Comparison of ENCODE assay signal across 19 cellular contexts in genomic region chr20:33676652-33677645, GRCh38. TPM values are rescaled to one million over a fixed set of nuclear protein-coding genes. Genes with fewer than 3 reads are reported as not detected.
DNase-seq lines count a peak whose midpoint lies in the region; ATAC-seq and TF ChIP-seq lines count a peak whose summit lies in the region.
"Had no signal": no experiment of that assay in that cellular context is flagged by ENCODE, and none has a peak within 500 bp of the region (broad histone marks: within the 10 kb centered on the region; RNA-seq: fewer than 3 reads in every experiment).

No MANE protein-coding gene starts in this region.

- no peaks in the 10 kb centered on the region for H3K9me3 ChIP-seq in lower lobe of right lung
- H3K9me3 ChIP-seq in suprapubic skin = no peaks in the 10 kb centered on the region
- H3K9me3 ChIP-seq: A549; BLaER1 treated with 17β-estradiol and CSF1 and Interleukin-3, amounts not matched to agents 10 nM and 100 nM; left lung had no signal

- H3K4me1 ChIP-seq in lower lobe of right lung (peaks cover 36% of the 10 kb centered on the region), suprapubic skin (peaks cover 53% of the 10 kb centered on the region)

- peaks cover 62% of the 10 kb centered on the region for H3K36me3 Mint-ChIP-seq in activated CD8-positive, alpha-beta T cell treated with anti-CD3 and anti-CD28 coated beads, Interleukin-2, amount 10 ng/mL, durations not matched to agents 7 days and 5 days (ENCODE audit: low read depth)
- H3K36me3 Mint-ChIP-seq in activated CD8-positive, alpha-beta T cell treated with anti-CD3 and anti-CD28 coated beads for 36 hours (ENCODE audit: low read depth) = peaks cover 50% of the 10 kb centered on the region

- no peaks in the 10 kb centered on the region for H3K9me3 Mint-ChIP-seq in activated CD8-positive, alpha-beta T cell treated with anti-CD3 and anti-CD28 coated beads, Interleukin-2, amount 10 ng/mL, durations not matched to agents 7 days and 5 days (ENCODE audit: insufficient read depth)
- H3K9me3 Mint-ChIP-seq in activated CD8-positive, alpha-beta T cell treated with anti-CD3 and anti-CD28 coated beads for 36 hours = no peaks in the 10 kb centered on the region
- H3K9me3 Mint-ChIP-seq: activated T-helper 17 cell treated with anti-CD3 and anti-CD28 coated beads, Interleukin-2, amount 50 U/mL, for 72 hours had no signal

- CTCF ChIA-PET in activated CD8-positive, alpha-beta T cell treated with anti-CD3 and anti-CD28 coated beads, Interleukin-2, amount 10 ng/mL, durations not matched to agents 7 days and 5 days (lab: Charles Lee) = interaction anchor here (8.7 kb wide), 1 partner anchor 10 kb away, joined by 126 read pairs; the partner anchor contains the start of genes ACTL10 and C20orf144
- CTCF ChIA-PET in activated CD8-positive, alpha-beta T cell treated with anti-CD3 and anti-CD28 coated beads for 36 hours (lab: Charles Lee) = interaction anchor here (7.6 kb wide), 1 partner anchor 9 kb away, joined by 71 read pairs; the partner anchor contains the start of gene ACTL10

- H3K27me3 ChIP-seq in lower lobe of right lung (ENCODE audit: low read depth) (no peaks in the 10 kb centered on the region), suprapubic skin (no peaks in the 10 kb centered on the region)
- H3K27me3 ChIP-seq: BLaER1 treated with 17β-estradiol and CSF1 and Interleukin-3, amounts not matched to agents 10 nM and 100 nM; left lung had no signal

- ATAC-seq in activated CD8-positive, alpha-beta T cell treated with anti-CD3 and anti-CD28 coated beads, Interleukin-2, amount 10 ng/mL, durations not matched to agents 7 days and 5 days = no peak
- ATAC-seq in activated CD8-positive, alpha-beta T cell treated with anti-CD3 and anti-CD28 coated beads for 36 hours = no peak
- ATAC-seq in lower lobe of right lung (no peak), GM18907 (IDR thresholded peaks at IDR 0.05; ENCODE audit: unreplicated experiment) (no peak)
- ATAC-seq: A549; activated T-helper 17 cell treated with anti-CD3 and anti-CD28 coated beads, Interleukin-2, amount 50 U/mL, for 72 hours; left lung; Panc1 had no signal

- TF ChIP-seq CTCF in activated CD8-positive, alpha-beta T cell treated with anti-CD3 and anti-CD28 coated beads for 36 hours (IDR thresholded peaks at IDR 0.05) = no peak
- TF ChIP-seq CTCF in VCaP (conservative IDR thresholded peaks at IDR 0.05) (no peak), lower lobe of right lung (IDR thresholded peaks at IDR 0.05) (no peak), suprapubic skin (IDR thresholded peaks at IDR 0.05) (no peak)

- no peak overlapping the region for H3K4me3 ChIP-seq in lower lobe of right lung
- H3K4me3 ChIP-seq in suprapubic skin = no peak overlapping the region
- H3K4me3 ChIP-seq: A549; BLaER1 treated with 17β-estradiol and CSF1 and Interleukin-3, amounts not matched to agents 10 nM and 100 nM; left lung had no signal

- TF ChIP-seq EP300 in suprapubic skin (IDR thresholded peaks at IDR 0.05) = no peak

- peak overlapping the region; percentile 76 for H3K27ac Mint-ChIP-seq in activated CD8-positive, alpha-beta T cell treated with anti-CD3 and anti-CD28 coated beads, Interleukin-2, amount 10 ng/mL, durations not matched to agents 7 days and 5 days
- no peak overlapping the region for H3K27ac Mint-ChIP-seq in activated CD8-positive, alpha-beta T cell treated with anti-CD3 and anti-CD28 coated beads for 36 hours
- H3K27ac Mint-ChIP-seq: activated T-helper 17 cell treated with anti-CD3 and anti-CD28 coated beads, Interleukin-2, amount 50 U/mL, for 72 hours had no signal

- no peak for TF ChIP-seq POLR2A in suprapubic skin (IDR thresholded peaks at IDR 0.05)

- intact Hi-C loops in activated CD8-positive, alpha-beta T cell treated with anti-CD3 and anti-CD28 coated beads for 36 hours (cut with micrococcal nuclease) = no loop called here
- intact Hi-C loops in lower lobe of right lung (cut with DNase I) = no loop called here

- no peak for DNase-seq in activated CD8-positive, alpha-beta T cell treated with anti-CD3 and anti-CD28 coated beads, Interleukin-2, amount 10 ng/mL, durations not matched to agents 7 days and 5 days
- no peak for DNase-seq in activated CD8-positive, alpha-beta T cell treated with anti-CD3 and anti-CD28 coated beads for 36 hours
- no peak for DNase-seq in lower lobe of right lung
- DNase-seq in suprapubic skin (ENCODE audit: low spot score in 2 of 2) = no peak
- DNase-seq in SK-N-DZ (ENCODE audit: low spot score) = no peak
- no peak for DNase-seq in activated CD4-positive, CD25-positive, alpha-beta regulatory T cell treated with anti-CD3 and anti-CD28 coated beads, Interleukin-2, amount 50 U/mL, for 72 hours
- DNase-seq: DMS153, KBM-7, left lung, NCI-H1105 had no signal

- H3K27ac ChIP-seq in VCaP (peak overlapping the region; percentile 98), lower lobe of right lung (peak overlapping the region; percentile 32), suprapubic skin (peak overlapping the region; percentile 91)
- H3K27ac ChIP-seq: A549; BLaER1 treated with 17β-estradiol and CSF1 and Interleukin-3, amounts not matched to agents 10 nM and 100 nM had no signal

- no peak overlapping the region for H3K4me3 Mint-ChIP-seq in activated CD8-positive, alpha-beta T cell treated with anti-CD3 and anti-CD28 coated beads, Interleukin-2, amount 10 ng/mL, durations not matched to agents 7 days and 5 days
- H3K4me3 Mint-ChIP-seq in activated CD8-positive, alpha-beta T cell treated with anti-CD3 and anti-CD28 coated beads for 36 hours = no peak overlapping the region
- H3K4me3 Mint-ChIP-seq: activated T-helper 17 cell treated with anti-CD3 and anti-CD28 coated beads, Interleukin-2, amount 50 U/mL, for 72 hours had no signal

- 84% methylated on average over 6 of the region's 31 CpGs for whole genome bisulfite sequencing in suprapubic skin

- peaks cover 78% of the 10 kb centered on the region for H3K4me1 Mint-ChIP-seq in activated CD8-positive, alpha-beta T cell treated with anti-CD3 and anti-CD28 coated beads, Interleukin-2, amount 10 ng/mL, durations not matched to agents 7 days and 5 days (ENCODE audit: low read depth)
- peaks cover 56% of the 10 kb centered on the region for H3K4me1 Mint-ChIP-seq in activated CD8-positive, alpha-beta T cell treated with anti-CD3 and anti-CD28 coated beads for 36 hours (ENCODE audit: low read depth)

- no peaks in the 10 kb centered on the region for H3K36me3 ChIP-seq in lower lobe of right lung
- no peaks in the 10 kb centered on the region for H3K36me3 ChIP-seq in suprapubic skin
- H3K36me3 ChIP-seq: left lung had no signal

- H3K27me3 Mint-ChIP-seq in activated CD8-positive, alpha-beta T cell treated with anti-CD3 and anti-CD28 coated beads, Interleukin-2, amount 10 ng/mL, durations not matched to agents 7 days and 5 days (ENCODE audit: low read depth) = no peaks in the 10 kb centered on the region
- no peaks in the 10 kb centered on the region for H3K27me3 Mint-ChIP-seq in activated CD8-positive, alpha-beta T cell treated with anti-CD3 and anti-CD28 coated beads for 36 hours
- H3K27me3 Mint-ChIP-seq: activated T-helper 17 cell treated with anti-CD3 and anti-CD28 coated beads, Interleukin-2, amount 50 U/mL, for 72 hours had no signal

- POLR2A ChIA-PET in activated CD8-positive, alpha-beta T cell treated with anti-CD3 and anti-CD28 coated beads, Interleukin-2, amount 10 ng/mL, durations not matched to agents 7 days and 5 days (lab: Charles Lee) = interaction anchor here (1.0 to 10.7 kb wide), 3 partner anchors 10 to 43 kb away, joined by 3 to 148 read pairs (median 25); partner anchors contain the start of genes ACTL10, C20orf144 and PXMP4
- POLR2A ChIA-PET in activated CD8-positive, alpha-beta T cell treated with anti-CD3 and anti-CD28 coated beads for 36 hours (lab: Charles Lee) = interaction anchor here (0.7 to 15.4 kb wide), 6 partner anchors 3 to 134 kb away, joined by 3 to 262 read pairs (median 3); partner anchors contain the start of genes ACTL10, C20orf144, CHMP4B and NECAB3

RNA-seq across cellular contexts. Expression of gene NECAB3, which starts 2.7 kb away (rescaled TPM):
- 10 to 100 TPM; 28.4 to 38.2 TPM for total RNA-seq in activated CD8-positive, alpha-beta T cell treated with anti-CD3 and anti-CD28 coated beads, Interleukin-2, amount 10 ng/mL, durations not matched to agents 7 days and 5 days
- total RNA-seq in activated CD8-positive, alpha-beta T cell treated with anti-CD3 and anti-CD28 coated beads for 36 hours = 10 to 100 TPM; 13.7 to 16.0 TPM
- 60.3 TPM for total RNA-seq in lower lobe of right lung
- 10 to 100 TPM; 19.9 to 37.5 (median 22.1) TPM for total RNA-seq in suprapubic skin
- polyA plus RNA-seq in SK-N-DZ (2014; cell fraction: cytosol; rRNA removed) = 83.8 and 101 TPM in 2 replicates
- polyA plus RNA-seq in SK-N-DZ (2014; cell fraction: nucleus; rRNA removed) = 281 and 314 TPM in 2 replicates

RNA-seq across cellular contexts. Expression of gene E2F1, which starts 9.2 kb away (rescaled TPM):
- 10 to 100 TPM; 74.5 to 80.8 TPM for total RNA-seq in activated CD8-positive, alpha-beta T cell treated with anti-CD3 and anti-CD28 coated beads, Interleukin-2, amount 10 ng/mL, durations not matched to agents 7 days and 5 days
- total RNA-seq in activated CD8-positive, alpha-beta T cell treated with anti-CD3 and anti-CD28 coated beads for 36 hours = 10 to 100 TPM; 71.2 to 72.0 TPM
- total RNA-seq in lower lobe of right lung = 3.9 TPM
- total RNA-seq in suprapubic skin = 1 to 10 TPM; 3.5 to 5.6 (median 4.6) TPM
- polyA plus RNA-seq in SK-N-DZ (2014; cell fraction: cytosol; rRNA removed) = 217 and 226 TPM in 2 replicates
- 524 and 528 TPM in 2 replicates for polyA plus RNA-seq in SK-N-DZ (2014; cell fraction: nucleus; rRNA removed)

RNA-seq across cellular contexts. Expression of gene ACTL10, which starts 10.2 kb away (rescaled TPM):
- 1 to 10 TPM; 2.9 to 3.2 TPM for total RNA-seq in activated CD8-positive, alpha-beta T cell treated with anti-CD3 and anti-CD28 coated beads, Interleukin-2, amount 10 ng/mL, durations not matched to agents 7 days and 5 days
- 1 to 10 TPM; 2.4 TPM for total RNA-seq in activated CD8-positive, alpha-beta T cell treated with anti-CD3 and anti-CD28 coated beads for 36 hours
- total RNA-seq in lower lobe of right lung (1.3 TPM), suprapubic skin (1 to 10 TPM; 1.3 to 4.9 (median 3.0) TPM)
- polyA plus RNA-seq in SK-N-DZ (2014; cell fraction: cytosol; rRNA removed) = 0.80 and 1.2 TPM in 2 replicates
- polyA plus RNA-seq in SK-N-DZ (2014; cell fraction: nucleus; rRNA removed) = 0.43 and 0.94 TPM in 2 replicates
- polyA plus RNA-seq: A549 had no signal

RNA-seq across cellular contexts. Expression of gene C20orf144, which starts 14.8 kb away (rescaled TPM):
- total RNA-seq in activated CD8-positive, alpha-beta T cell treated with anti-CD3 and anti-CD28 coated beads, Interleukin-2, amount 10 ng/mL, durations not matched to agents 7 days and 5 days = under 1 TPM; 0.16 to 0.21 TPM
- under 1 TPM; 0.29 to 0.36 TPM for total RNA-seq in activated CD8-positive, alpha-beta T cell treated with anti-CD3 and anti-CD28 coated beads for 36 hours
- not detected for total RNA-seq in lower lobe of right lung
- total RNA-seq in suprapubic skin = not detected
- 0.09 and 0.85 TPM in 2 replicates for polyA plus RNA-seq in SK-N-DZ (2014; cell fraction: cytosol; rRNA removed)
- not detected in 2 replicates for polyA plus RNA-seq in SK-N-DZ (2014; cell fraction: nucleus; rRNA removed)
- total RNA-seq: endothelial cell of umbilical vein, posterior vena cava, ureter had no signal
- polyA plus RNA-seq: endothelial cell of umbilical vein had no signal

RNA-seq across cellular contexts. Expression of gene PXMP4, which starts 43.2 kb away (rescaled TPM):
- total RNA-seq in activated CD8-positive, alpha-beta T cell treated with anti-CD3 and anti-CD28 coated beads, Interleukin-2, amount 10 ng/mL, durations not matched to agents 7 days and 5 days = 10 to 100 TPM; 17.1 to 17.7 TPM
- 1 to 10 TPM; 6.9 to 7.3 TPM for total RNA-seq in activated CD8-positive, alpha-beta T cell treated with anti-CD3 and anti-CD28 coated beads for 36 hours
- total RNA-seq in lower lobe of right lung (60.5 TPM), suprapubic skin (10 to 100 TPM in 3 of 4 donors, 1 to 10 TPM in 1; 8.7 to 32.4 (median 24.3) TPM)
- 23.8 and 29.7 TPM in 2 replicates for polyA plus RNA-seq in SK-N-DZ (2014; cell fraction: cytosol; rRNA removed)
- polyA plus RNA-seq in SK-N-DZ (2014; cell fraction: nucleus; rRNA removed) = 10.2 and 12.1 TPM in 2 replicates

Comparison
In these comparisons a context has a peak if more than half of its experiments do, and no peak if none do; other contexts are left out.
1. H3K27ac ChIP-seq: peak in every context shown above with its lines; median percentile 98 in VCaP; 91 in suprapubic skin; 32 in lower lobe of right lung.
2. RNA of gene E2F1, which starts 9.2 kb away (total RNA-seq): 74.5 to 80.8 TPM in activated CD8-positive, alpha-beta T cell treated with anti-CD3 and anti-CD28 coated beads, Interleukin-2, amount 10 ng/mL, durations not matched to agents 7 days and 5 days and 71.2 to 72.0 TPM in activated CD8-positive, alpha-beta T cell treated with anti-CD3 and anti-CD28 coated beads for 36 hours; 3.5 to 5.6 TPM in suprapubic skin and 3.9 TPM in lower lobe of right lung (single experiment); every median in the first group is over 10 times any median in the second.